In genomic region chr16:57709663-57710062, GRCh38 we compare ENCODE assay signal across 1 cellular context.
TF ChIP-seq lines count a peak whose summit lies in the region.

No MANE protein-coding gene starts in this region.

TF ChIP-seq in HepG2, 621 proteins besides CTCF, POLR2A, EP300 and RAD21 (continued from another document):
- TF ChIP-seq CEBPB (IDR thresholded peaks at IDR 0.05; ENCODE audit: borderline replicate concordance, low read depth, low read length) = peak; percentile 97
- TF ChIP-seq, protein P1, sequence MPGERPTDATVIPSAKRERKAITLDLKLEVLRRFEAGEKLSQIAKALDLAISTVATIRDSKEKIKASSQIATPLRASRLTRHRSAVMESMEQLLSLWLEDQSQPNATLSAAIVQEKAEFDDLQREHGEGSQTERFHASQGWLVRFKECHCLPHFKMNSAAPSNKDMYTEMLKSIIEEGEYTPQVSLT (CRISPR knock-in tag; IDR thresholded peaks at IDR 0.05; ENCODE audit: borderline replicate concordance, low read depth) = no peak
- TF ChIP-seq, protein P2, sequence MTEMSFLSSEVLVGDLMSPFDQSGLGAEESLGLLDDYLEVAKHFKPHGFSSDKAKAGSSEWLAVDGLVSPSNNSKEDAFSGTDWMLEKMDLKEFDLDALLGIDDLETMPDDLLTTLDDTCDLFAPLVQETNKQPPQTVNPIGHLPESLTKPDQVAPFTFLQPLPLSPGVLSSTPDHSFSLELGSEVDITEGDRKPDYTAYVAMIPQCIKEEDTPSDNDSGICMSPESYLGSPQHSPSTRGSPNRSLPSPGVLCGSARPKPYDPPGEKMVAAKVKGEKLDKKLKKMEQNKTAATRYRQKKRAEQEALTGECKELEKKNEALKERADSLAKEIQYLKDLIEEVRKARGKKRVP (CRISPR knock-in tag; IDR thresholded peaks at IDR 0.05) = peak in 1 of 2 experiments; percentile 95; a peak in 2 of 4 replicates
- TF ChIP-seq GABPB1 (CRISPR knock-in tag; IDR thresholded peaks at IDR 0.05) = 0 out of 2 replicates have a peak, but pooled peaks have one; percentile 21
- TF ChIP-seq RXRB (CRISPR knock-in tag; IDR thresholded peaks at IDR 0.05; ENCODE audit: borderline replicate concordance) = peak; percentile 52; the same call in 1 of the 2 replicates
- TF ChIP-seq CHD2 (IDR thresholded peaks at IDR 0.05; ENCODE audit: low read depth, low read length) = no peak
- TF ChIP-seq HNRNPH1 (optimal IDR thresholded peaks at IDR 0.05; ENCODE audit: low read depth, low read length) = no peak
- TF ChIP-seq, protein P3, sequence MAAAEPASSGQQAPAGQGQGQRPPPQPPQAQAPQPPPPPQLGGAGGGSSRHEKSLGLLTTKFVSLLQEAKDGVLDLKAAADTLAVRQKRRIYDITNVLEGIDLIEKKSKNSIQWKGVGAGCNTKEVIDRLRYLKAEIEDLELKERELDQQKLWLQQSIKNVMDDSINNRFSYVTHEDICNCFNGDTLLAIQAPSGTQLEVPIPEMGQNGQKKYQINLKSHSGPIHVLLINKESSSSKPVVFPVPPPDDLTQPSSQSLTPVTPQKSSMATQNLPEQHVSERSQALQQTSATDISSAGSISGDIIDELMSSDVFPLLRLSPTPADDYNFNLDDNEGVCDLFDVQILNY (CRISPR knock-in tag; conservative IDR thresholded peaks at IDR 0.05) = no peak
- peak; percentile 34; the same call in 1 of the 2 replicates for TF ChIP-seq ZBTB10 (CRISPR knock-in tag; IDR thresholded peaks at IDR 0.05; ENCODE audit: borderline replicate concordance)
- no peak for TF ChIP-seq FOXP1 (IDR thresholded peaks at IDR 0.05)
- TF ChIP-seq FOXP1 (CRISPR knock-in tag; IDR thresholded peaks at IDR 0.05) = peak; percentile 44; the same call in 1 of the 2 replicates
- TF ChIP-seq SSRP1 (CRISPR knock-in tag; IDR thresholded peaks at IDR 0.05) = no peak
- TF ChIP-seq ZNF33A (CRISPR knock-in tag; IDR thresholded peaks at IDR 0.05; ENCODE audit: borderline replicate concordance) = no peak
- TF ChIP-seq, protein P4, sequence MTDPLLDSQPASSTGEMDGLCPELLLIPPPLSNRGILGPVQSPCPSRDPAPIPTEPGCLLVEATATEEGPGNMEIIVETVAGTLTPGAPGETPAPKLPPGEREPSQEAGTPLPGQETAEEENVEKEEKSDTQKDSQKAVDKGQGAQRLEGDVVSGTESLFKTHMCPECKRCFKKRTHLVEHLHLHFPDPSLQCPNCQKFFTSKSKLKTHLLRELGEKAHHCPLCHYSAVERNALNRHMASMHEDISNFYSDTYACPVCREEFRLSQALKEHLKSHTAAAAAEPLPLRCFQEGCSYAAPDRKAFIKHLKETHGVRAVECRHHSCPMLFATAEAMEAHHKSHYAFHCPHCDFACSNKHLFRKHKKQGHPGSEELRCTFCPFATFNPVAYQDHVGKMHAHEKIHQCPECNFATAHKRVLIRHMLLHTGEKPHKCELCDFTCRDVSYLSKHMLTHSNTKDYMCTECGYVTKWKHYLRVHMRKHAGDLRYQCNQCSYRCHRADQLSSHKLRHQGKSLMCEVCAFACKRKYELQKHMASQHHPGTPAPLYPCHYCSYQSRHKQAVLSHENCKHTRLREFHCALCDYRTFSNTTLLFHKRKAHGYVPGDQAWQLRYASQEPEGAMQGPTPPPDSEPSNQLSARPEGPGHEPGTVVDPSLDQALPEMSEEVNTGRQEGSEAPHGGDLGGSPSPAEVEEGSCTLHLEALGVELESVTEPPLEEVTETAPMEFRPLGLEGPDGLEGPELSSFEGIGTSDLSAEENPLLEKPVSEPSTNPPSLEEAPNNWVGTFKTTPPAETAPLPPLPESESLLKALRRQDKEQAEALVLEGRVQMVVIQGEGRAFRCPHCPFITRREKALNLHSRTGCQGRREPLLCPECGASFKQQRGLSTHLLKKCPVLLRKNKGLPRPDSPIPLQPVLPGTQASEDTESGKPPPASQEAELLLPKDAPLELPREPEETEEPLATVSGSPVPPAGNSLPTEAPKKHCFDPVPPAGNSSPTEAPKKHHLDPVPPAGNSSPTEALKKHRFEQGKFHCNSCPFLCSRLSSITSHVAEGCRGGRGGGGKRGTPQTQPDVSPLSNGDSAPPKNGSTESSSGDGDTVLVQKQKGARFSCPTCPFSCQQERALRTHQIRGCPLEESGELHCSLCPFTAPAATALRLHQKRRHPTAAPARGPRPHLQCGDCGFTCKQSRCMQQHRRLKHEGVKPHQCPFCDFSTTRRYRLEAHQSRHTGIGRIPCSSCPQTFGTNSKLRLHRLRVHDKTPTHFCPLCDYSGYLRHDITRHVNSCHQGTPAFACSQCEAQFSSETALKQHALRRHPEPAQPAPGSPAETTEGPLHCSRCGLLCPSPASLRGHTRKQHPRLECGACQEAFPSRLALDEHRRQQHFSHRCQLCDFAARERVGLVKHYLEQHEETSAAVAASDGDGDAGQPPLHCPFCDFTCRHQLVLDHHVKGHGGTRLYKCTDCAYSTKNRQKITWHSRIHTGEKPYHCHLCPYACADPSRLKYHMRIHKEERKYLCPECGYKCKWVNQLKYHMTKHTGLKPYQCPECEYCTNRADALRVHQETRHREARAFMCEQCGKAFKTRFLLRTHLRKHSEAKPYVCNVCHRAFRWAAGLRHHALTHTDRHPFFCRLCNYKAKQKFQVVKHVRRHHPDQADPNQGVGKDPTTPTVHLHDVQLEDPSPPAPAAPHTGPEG (CRISPR knock-in tag; IDR thresholded peaks at IDR 0.05) = no peak
- TF ChIP-seq HNF4A (CRISPR knock-in tag; IDR thresholded peaks at IDR 0.05) = peak; percentile 94
- TF ChIP-seq ZNF788 (CRISPR knock-in tag; IDR thresholded peaks at IDR 0.05; ENCODE audit: borderline replicate concordance) = peak; percentile 49; the same call in 1 of the 2 replicates
- TF ChIP-seq DBP (CRISPR knock-in tag; IDR thresholded peaks at IDR 0.05; ENCODE audit: not compliant biosample characterization) = no peak
- TF ChIP-seq ERF (CRISPR knock-in tag; IDR thresholded peaks at IDR 0.05) = 0 out of 2 replicates have a peak, but pooled peaks have one; percentile 47
- TF ChIP-seq, protein P5, sequence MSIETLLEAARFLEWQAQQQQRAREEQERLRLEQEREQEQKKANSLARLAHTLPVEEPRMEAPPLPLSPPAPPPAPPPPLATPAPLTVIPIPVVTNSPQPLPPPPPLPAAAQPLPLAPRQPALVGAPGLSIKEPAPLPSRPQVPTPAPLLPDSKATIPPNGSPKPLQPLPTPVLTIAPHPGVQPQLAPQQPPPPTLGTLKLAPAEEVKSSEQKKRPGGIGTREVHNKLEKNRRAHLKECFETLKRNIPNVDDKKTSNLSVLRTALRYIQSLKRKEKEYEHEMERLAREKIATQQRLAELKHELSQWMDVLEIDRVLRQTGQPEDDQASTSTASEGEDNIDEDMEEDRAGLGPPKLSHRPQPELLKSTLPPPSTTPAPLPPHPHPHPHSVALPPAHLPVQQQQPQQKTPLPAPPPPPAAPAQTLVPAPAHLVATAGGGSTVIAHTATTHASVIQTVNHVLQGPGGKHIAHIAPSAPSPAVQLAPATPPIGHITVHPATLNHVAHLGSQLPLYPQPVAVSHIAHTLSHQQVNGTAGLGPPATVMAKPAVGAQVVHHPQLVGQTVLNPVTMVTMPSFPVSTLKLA (IDR thresholded peaks at IDR 0.05) = no peak
- peak; percentile 70; the same call in 1 of the 2 replicates for TF ChIP-seq ZNF264 (CRISPR knock-in tag; IDR thresholded peaks at IDR 0.05)
- TF ChIP-seq RARA (CRISPR knock-in tag; IDR thresholded peaks at IDR 0.05) = peak; percentile 23; the same call in 1 of the 2 replicates
- peak; percentile 48; the same call in 1 of the 2 replicates for TF ChIP-seq POLR2G (IDR thresholded peaks at IDR 0.05; ENCODE audit: low read depth, low read length)
- TF ChIP-seq TCF7L2 (IDR thresholded peaks at IDR 0.05; ENCODE audit: low read depth, low read length) = no peak
- peak; percentile 90 for TF ChIP-seq SALL1 (CRISPR knock-in tag; IDR thresholded peaks at IDR 0.05)
- no peak for TF ChIP-seq NFATC3 (CRISPR knock-in tag; IDR thresholded peaks at IDR 0.05)
- peak; percentile 69 for TF ChIP-seq PHF21A (CRISPR knock-in tag; IDR thresholded peaks at IDR 0.05)
- TF ChIP-seq GATAD1 (CRISPR knock-in tag; IDR thresholded peaks at IDR 0.05) = 0 out of 2 replicates have a peak, but pooled peaks have one; percentile 31
- no peak for TF ChIP-seq ZNF280B (CRISPR knock-in tag; IDR thresholded peaks at IDR 0.05; ENCODE audit: borderline replicate concordance)
- no peak for TF ChIP-seq ZNF7 (CRISPR knock-in tag; IDR thresholded peaks at IDR 0.05)
- TF ChIP-seq ZNF749 (CRISPR knock-in tag; IDR thresholded peaks at IDR 0.05; ENCODE audit: borderline replicate concordance) = no peak
- TF ChIP-seq, protein P6, sequence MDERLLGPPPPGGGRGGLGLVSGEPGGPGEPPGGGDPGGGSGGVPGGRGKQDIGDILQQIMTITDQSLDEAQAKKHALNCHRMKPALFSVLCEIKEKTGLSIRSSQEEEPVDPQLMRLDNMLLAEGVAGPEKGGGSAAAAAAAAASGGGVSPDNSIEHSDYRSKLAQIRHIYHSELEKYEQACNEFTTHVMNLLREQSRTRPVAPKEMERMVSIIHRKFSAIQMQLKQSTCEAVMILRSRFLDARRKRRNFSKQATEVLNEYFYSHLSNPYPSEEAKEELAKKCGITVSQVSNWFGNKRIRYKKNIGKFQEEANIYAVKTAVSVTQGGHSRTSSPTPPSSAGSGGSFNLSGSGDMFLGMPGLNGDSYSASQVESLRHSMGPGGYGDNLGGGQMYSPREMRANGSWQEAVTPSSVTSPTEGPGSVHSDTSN (CRISPR knock-in tag; IDR thresholded peaks at IDR 0.05) = no peak
- TF ChIP-seq, protein P7, sequence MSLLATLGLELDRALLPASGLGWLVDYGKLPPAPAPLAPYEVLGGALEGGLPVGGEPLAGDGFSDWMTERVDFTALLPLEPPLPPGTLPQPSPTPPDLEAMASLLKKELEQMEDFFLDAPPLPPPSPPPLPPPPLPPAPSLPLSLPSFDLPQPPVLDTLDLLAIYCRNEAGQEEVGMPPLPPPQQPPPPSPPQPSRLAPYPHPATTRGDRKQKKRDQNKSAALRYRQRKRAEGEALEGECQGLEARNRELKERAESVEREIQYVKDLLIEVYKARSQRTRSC (CRISPR knock-in tag; IDR thresholded peaks at IDR 0.05; ENCODE audit: low read depth) = no peak
- TF ChIP-seq, protein P8, sequence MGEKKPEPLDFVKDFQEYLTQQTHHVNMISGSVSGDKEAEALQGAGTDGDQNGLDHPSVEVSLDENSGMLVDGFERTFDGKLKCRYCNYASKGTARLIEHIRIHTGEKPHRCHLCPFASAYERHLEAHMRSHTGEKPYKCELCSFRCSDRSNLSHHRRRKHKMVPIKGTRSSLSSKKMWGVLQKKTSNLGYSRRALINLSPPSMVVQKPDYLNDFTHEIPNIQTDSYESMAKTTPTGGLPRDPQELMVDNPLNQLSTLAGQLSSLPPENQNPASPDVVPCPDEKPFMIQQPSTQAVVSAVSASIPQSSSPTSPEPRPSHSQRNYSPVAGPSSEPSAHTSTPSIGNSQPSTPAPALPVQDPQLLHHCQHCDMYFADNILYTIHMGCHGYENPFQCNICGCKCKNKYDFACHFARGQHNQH (CRISPR knock-in tag; IDR thresholded peaks at IDR 0.05) = 0 out of 2 replicates have a peak, but pooled peaks have one; percentile 47
- TF ChIP-seq MTA1 (CRISPR knock-in tag; IDR thresholded peaks at IDR 0.05; ENCODE audit: borderline replicate concordance) = 0 out of 2 replicates have a peak, but pooled peaks have one; percentile 31
- TF ChIP-seq RFXANK (CRISPR knock-in tag; IDR thresholded peaks at IDR 0.05) = no peak; the same call in 1 of the 2 replicates
- TF ChIP-seq TEAD3 (CRISPR knock-in tag; optimal IDR thresholded peaks at IDR 0.05; ENCODE audit: borderline replicate concordance) = peak; percentile 74
- 0 out of 2 replicates have a peak, but pooled peaks have one; percentile 33 for TF ChIP-seq KDM6A (CRISPR knock-in tag; IDR thresholded peaks at IDR 0.05; ENCODE audit: low read depth)
- TF ChIP-seq, protein P9, sequence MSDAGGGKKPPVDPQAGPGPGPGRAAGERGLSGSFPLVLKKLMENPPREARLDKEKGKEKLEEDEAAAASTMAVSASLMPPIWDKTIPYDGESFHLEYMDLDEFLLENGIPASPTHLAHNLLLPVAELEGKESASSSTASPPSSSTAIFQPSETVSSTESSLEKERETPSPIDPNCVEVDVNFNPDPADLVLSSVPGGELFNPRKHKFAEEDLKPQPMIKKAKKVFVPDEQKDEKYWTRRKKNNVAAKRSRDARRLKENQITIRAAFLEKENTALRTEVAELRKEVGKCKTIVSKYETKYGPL (CRISPR knock-in tag; IDR thresholded peaks at IDR 0.05) = no peak
- no peak for TF ChIP-seq HNRNPLL (IDR thresholded peaks at IDR 0.05; ENCODE audit: low read depth, low read length, poor library complexity, severe bottlenecking)
- no peak for TF ChIP-seq ZNF775 (CRISPR knock-in tag; IDR thresholded peaks at IDR 0.05; ENCODE audit: borderline replicate concordance)
- 0 out of 2 replicates have a peak, but pooled peaks have one; percentile 45 for TF ChIP-seq KMT2B (CRISPR knock-in tag; IDR thresholded peaks at IDR 0.05)
